Comparison of ENCODE assay signal across 20 cellular contexts in the genomic region with DNA sequence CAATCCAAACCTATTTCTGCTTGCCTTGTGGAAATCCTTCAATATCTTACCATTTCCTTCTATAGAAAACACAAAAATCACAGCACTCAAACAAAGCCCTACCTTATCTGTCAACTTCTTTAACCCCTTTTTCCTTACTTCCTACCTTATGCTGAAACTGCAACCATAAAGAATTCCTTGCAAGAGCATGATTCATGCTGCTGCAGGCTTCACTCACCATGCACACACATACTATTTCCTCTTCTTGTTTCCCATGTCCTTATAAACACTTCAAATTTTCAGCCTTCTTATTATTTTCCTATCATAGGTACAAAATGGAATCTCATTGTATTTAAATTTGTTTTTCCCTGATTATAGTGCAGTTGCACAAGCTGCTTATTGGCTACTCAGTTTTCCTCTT. TPM values are rescaled to one million over a fixed set of nuclear protein-coding genes. Genes with fewer than 3 reads are reported as not detected.
A peak's percentile ranks its signal among the peaks of the same experiment; 100 is the strongest.
DNase-seq lines count a peak whose midpoint lies in the region; ATAC-seq and TF ChIP-seq lines count a peak whose summit lies in the region.
"Had no signal": no experiment of that assay in that cellular context is flagged by ENCODE, and none has a peak within 500 bp of the region (broad histone marks: within the 10 kb centered on the region; RNA-seq: fewer than 3 reads in every experiment).

No MANE protein-coding gene starts in this region.

- H3K27me3 ChIP-seq in Peyer's patch: no peaks in the 10 kb centered on the region
- H3K27me3 ChIP-seq: adrenal gland, gastroesophageal sphincter had no signal

- POLR2A ChIA-PET in RWPE1 (lab: Yijun Ruan, JAX; ENCODE audit: low non-redundant PET): no interaction called here

- no peaks in the 10 kb centered on the region for H3K9me3 ChIP-seq in Peyer's patch
- H3K9me3 ChIP-seq: adrenal gland, gastroesophageal sphincter, left ventricle myocardium inferior, mucosa of descending colon had no signal

- TF ChIP-seq CTCF in RWPE1 (conservative IDR thresholded peaks at IDR 0.05; ENCODE audit: low read depth) (no peak), Peyer's patch (IDR thresholded peaks at IDR 0.05) (no peak)

- no peak overlapping the region for H3K27ac ChIP-seq in RWPE1
- H3K27ac ChIP-seq in Peyer's patch: no peak overlapping the region
- H3K27ac ChIP-seq: adrenal gland, gastroesophageal sphincter, HL-60, left ventricle myocardium inferior, PC-9 had no signal

- no peaks in the 10 kb centered on the region for H3K36me3 ChIP-seq in Peyer's patch
- H3K36me3 ChIP-seq: adrenal gland, gastroesophageal sphincter, left ventricle myocardium inferior had no signal

- ATAC-seq in GM19351 (IDR thresholded peaks at IDR 0.05; ENCODE audit: unreplicated experiment): no peak
- ATAC-seq: CD8-positive, alpha-beta T cell; gastroesophageal sphincter; mucosa of descending colon had no signal

- no peak for TF ChIP-seq POLR2A in Peyer's patch (IDR thresholded peaks at IDR 0.05)

- DNase-seq in EL (peak; percentile 38), RWPE1 (ENCODE audit: low spot score) (peak; percentile 3), fibroblast of gingiva (ENCODE audit: low read depth) (peak; percentile 2), non-pigmented ciliary epithelial cell (ENCODE audit: low read depth) (peak; percentile 11), Peyer's patch (no peak), epidermal melanocyte (ENCODE audit: insufficient read length, low spot score) (no peak)
- no peak for DNase-seq in activated CD4-positive, CD25-positive, alpha-beta regulatory T cell treated with anti-CD3 and anti-CD28 coated beads, Interleukin-2, amount 50 U/mL, for 72 hours
- DNase-seq: adrenal gland; CD8-positive, alpha-beta T cell; cerebellar nuclear complex; left ventricle myocardium inferior; mucosa of descending colon; NCI-H1694; PC-9 had no signal

- CTCF ChIA-PET in RWPE1 (lab: Yijun Ruan, JAX): no interaction called here

- no peaks in the 10 kb centered on the region for H3K4me1 ChIP-seq in Peyer's patch
- H3K4me1 ChIP-seq: adrenal gland, left ventricle myocardium inferior had no signal

- no peak overlapping the region for H3K4me3 ChIP-seq in Peyer's patch
- H3K4me3 ChIP-seq: adrenal gland, gastroesophageal sphincter, left ventricle myocardium inferior, mucosa of descending colon, PC-9 had no signal

RNA-seq across cellular contexts. Expression of a gene that starts 23.3 kb away (rescaled TPM):
- total RNA-seq in Peyer's patch: not detected
- total RNA-seq: activated CD8-positive, alpha-beta memory T cell treated with anti-CD3 and anti-CD28 coated beads for 36 hours; CD8-positive, alpha-beta T cell; left ventricle myocardium inferior; neural crest cell; PC-9; SK-MEL-5 had no signal

Comparison
In these comparisons a context has a peak if more than half of its experiments do, and no peak if none do; other contexts are left out.
1. DNase-seq: peak in EL (single experiment), RWPE1 (single experiment), fibroblast of gingiva (single experiment) and non-pigmented ciliary epithelial cell (single experiment); none in Peyer's patch (0 of 3), activated CD4-positive, CD25-positive, alpha-beta regulatory T cell treated with anti-CD3 and anti-CD28 coated beads, Interleukin-2, amount 50 U/mL, for 72 hours (single experiment) and epidermal melanocyte (single experiment).